In the genomic region with DNA sequence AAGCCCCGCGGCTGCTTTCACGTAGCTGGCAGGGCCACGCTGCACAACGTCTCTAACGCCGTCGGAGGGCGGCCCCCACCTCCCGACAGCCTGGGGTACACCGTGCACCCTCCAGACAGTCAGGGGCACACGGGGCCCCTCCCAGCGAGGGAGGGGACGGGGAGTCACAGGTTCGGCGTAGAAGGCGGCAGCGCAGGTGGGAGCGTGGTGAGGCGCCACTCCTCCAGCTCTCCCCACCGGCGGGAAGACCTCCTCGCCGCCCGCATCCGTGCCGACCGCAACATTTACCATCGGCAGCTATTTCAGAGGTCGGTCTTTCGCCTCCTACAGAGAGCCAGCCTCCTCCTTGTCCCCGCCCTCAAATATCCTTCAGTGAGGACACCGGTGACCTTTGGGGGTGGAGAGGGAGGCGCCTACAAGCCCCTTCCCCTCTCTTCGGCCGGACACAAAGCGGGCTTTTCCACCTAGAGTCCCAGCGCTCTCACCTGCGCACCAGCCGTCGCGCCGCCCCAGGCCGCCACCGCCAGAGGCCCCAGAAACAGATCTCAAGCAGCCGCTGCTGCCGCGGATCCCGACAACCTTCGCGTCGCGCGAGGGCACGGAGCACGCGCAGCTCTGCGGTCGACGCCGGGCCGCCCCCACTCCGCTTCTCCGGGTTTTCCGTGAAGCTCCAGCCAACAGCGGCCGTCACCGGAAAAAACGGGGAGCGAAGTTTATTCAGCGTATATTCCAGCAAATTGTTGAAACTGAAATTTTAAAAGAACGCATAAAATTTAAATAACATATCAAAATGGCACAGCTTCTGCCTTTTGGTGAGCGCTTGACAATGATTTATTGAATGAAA, we compare ENCODE assay signal across 1 cellular context.
TF ChIP-seq lines count a peak whose summit lies in the region.

Gene MKKS, minus strand, starts transcription at position 600 of the 844 bp plus-strand sequence. CDS start 20,708 bp downstream, outside the sequence.

TF ChIP-seq in A549, 52 proteins besides CTCF, POLR2A, EP300 and RAD21 (continued from another document):
- TF ChIP-seq, protein P1, sequence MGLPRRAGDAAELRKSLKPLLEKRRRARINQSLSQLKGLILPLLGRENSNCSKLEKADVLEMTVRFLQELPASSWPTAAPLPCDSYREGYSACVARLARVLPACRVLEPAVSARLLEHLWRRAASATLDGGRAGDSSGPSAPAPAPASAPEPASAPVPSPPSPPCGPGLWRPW (IDR thresholded peaks at IDR 0.05), result no peak
- peak; percentile 96 for TF ChIP-seq MAX (IDR thresholded peaks at IDR 0.05)
- no peak for TF ChIP-seq HOXA7 (CRISPR knock-in tag; IDR thresholded peaks at IDR 0.05)
- no peak for TF ChIP-seq CBX2 (IDR thresholded peaks at IDR 0.05; ENCODE audit: borderline replicate concordance, low read depth)
- peak; percentile 57 for TF ChIP-seq REST (IDR thresholded peaks at IDR 0.05)
- peak; percentile 30; the same call in 2 of the 3 replicates for TF ChIP-seq BCL3 (IDR thresholded peaks at IDR 0.05)
- TF ChIP-seq FOSB (CRISPR knock-in tag; IDR thresholded peaks at IDR 0.05), result no peak
- TF ChIP-seq NFE2L2 (conservative IDR thresholded peaks at IDR 0.05; ENCODE audit: low read length), result no peak
- no peak for TF ChIP-seq HDAC2 (IDR thresholded peaks at IDR 0.05)
- TF ChIP-seq KDM5A (IDR thresholded peaks at IDR 0.05), result no peak
- TF ChIP-seq HOXB5 (CRISPR knock-in tag; IDR thresholded peaks at IDR 0.05), result peak; percentile 88
- TF ChIP-seq NPAS2 (CRISPR knock-in tag; IDR thresholded peaks at IDR 0.05; ENCODE audit: borderline replicate concordance), result no peak
- TF ChIP-seq MAFK (IDR thresholded peaks at IDR 0.05; ENCODE audit: partially characterized antibody), result no peak
- TF ChIP-seq HEYL (CRISPR knock-in tag; IDR thresholded peaks at IDR 0.05), result no peak
- 0 out of 2 replicates have a peak, but pooled peaks have one; percentile 25 for TF ChIP-seq PBX3 (IDR thresholded peaks at IDR 0.05)
- TF ChIP-seq RNF2 (IDR thresholded peaks at IDR 0.05; ENCODE audit: borderline replicate concordance, low read depth), result no peak
- no peak for TF ChIP-seq JUNB (IDR thresholded peaks at IDR 0.05)
- no peak for TF ChIP-seq CEBPB (IDR thresholded peaks at IDR 0.05)
- peak; percentile 75 for TF ChIP-seq TP53 (CRISPR knock-in tag; IDR thresholded peaks at IDR 0.05)
- TF ChIP-seq JUN (IDR thresholded peaks at IDR 0.05), result peak in 1 of 2 experiments; percentile 69; a peak in 4 of 5 replicates
- peak; percentile 93 for TF ChIP-seq E2F6 (IDR thresholded peaks at IDR 0.05; ENCODE audit: borderline replicate concordance, low read depth)
- no peak for TF ChIP-seq ZFP36 (IDR thresholded peaks at IDR 0.05; ENCODE audit: borderline replicate concordance, partially characterized antibody)
- TF ChIP-seq CHD2 (IDR thresholded peaks at IDR 0.05; ENCODE audit: low read length, partially characterized antibody), result peak; percentile 72
- TF ChIP-seq SMC3 (IDR thresholded peaks at IDR 0.05), result no peak
TF ChIP-seq in A549: peak in this region for 18.
